In genomic region chr14:65134651-65135579, GRCh38 we compare ENCODE assay signal across 16 cellular contexts. TPM values are rescaled to one million over a fixed set of nuclear protein-coding genes. Genes with fewer than 3 reads are reported as not detected.
A peak's percentile ranks its signal among the peaks of the same experiment; 100 is the strongest.
DNase-seq lines count a peak whose midpoint lies in the region; ATAC-seq, FAIRE-seq and TF ChIP-seq lines count a peak whose summit lies in the region.
"Had no signal": no experiment of that assay in that cellular context is flagged by ENCODE, and none has a peak within 500 bp of the region (broad histone marks: within the 10 kb centered on the region; RNA-seq: fewer than 3 reads in every experiment).

No MANE protein-coding gene starts in this region.

- H3K9me3 Mint-ChIP-seq in astrocyte (ENCODE audit: unreplicated experiment), result no peaks in the 10 kb centered on the region
- no peaks in the 10 kb centered on the region for H3K9me3 Mint-ChIP-seq in natural killer cell treated with Interleukin-12 subunit alpha and Interleukin-12 subunit beta and Interleukin-15 and Interleukin-18, amount 100 ng/mL, for 72 hours
- no peaks in the 10 kb centered on the region for H3K9me3 Mint-ChIP-seq in activated T-helper 17 cell treated with anti-CD3 and anti-CD28 coated beads, Interleukin-2, amount 50 U/mL, for 72 hours
- H3K9me3 Mint-ChIP-seq: immature natural killer cell had no signal

- H4K20me1 ChIP-seq in KMS-11 (ENCODE audit: insufficient read depth) (no peaks in the 10 kb centered on the region), astrocyte (ENCODE audit: insufficient read depth, low read length) (no peaks in the 10 kb centered on the region)

- peaks cover 37% of the 10 kb centered on the region for H3K4me1 ChIP-seq in KMS-11 (ENCODE audit: low read depth, poor library complexity, severe bottlenecking)
- H3K4me1 ChIP-seq in astrocyte (ENCODE audit: insufficient read depth, low read length), result no peaks in the 10 kb centered on the region
- H3K4me1 ChIP-seq: sigmoid colon had no signal

- H3K4me3 ChIP-seq in KMS-11 (IDR thresholded peaks at IDR 0.05; ENCODE audit: insufficient read depth, low read depth, low read length) (no peak overlapping the region), astrocyte (ENCODE audit: insufficient read depth, low read depth, low read length) (no peak overlapping the region)
- H3K4me3 ChIP-seq: sigmoid colon, thoracic aorta had no signal

- no peaks in the 10 kb centered on the region for H3K79me2 ChIP-seq in KMS-11 (ENCODE audit: insufficient read depth, low read depth)
- H3K79me2 ChIP-seq in astrocyte (ENCODE audit: insufficient read depth, low read length), result no peaks in the 10 kb centered on the region

- no peak overlapping the region for H3K27ac Mint-ChIP-seq in astrocyte (ENCODE audit: unreplicated experiment)
- no peak overlapping the region for H3K27ac Mint-ChIP-seq in natural killer cell treated with Interleukin-12 subunit alpha and Interleukin-12 subunit beta and Interleukin-15 and Interleukin-18, amount 100 ng/mL, for 72 hours
- H3K27ac Mint-ChIP-seq in activated T-helper 17 cell treated with anti-CD3 and anti-CD28 coated beads, Interleukin-2, amount 50 U/mL, for 72 hours, result no peak overlapping the region

- H3K27ac ChIP-seq in KMS-11 (peak overlapping the region; percentile 68), astrocyte (ENCODE audit: low read depth, low read length) (no peak overlapping the region)
- H3K27ac ChIP-seq: foreskin keratinocyte, sigmoid colon, thoracic aorta, WERI-Rb-1 had no signal

- H3K9me3 ChIP-seq in astrocyte (ENCODE audit: insufficient read depth, low read depth, low read length), result no peaks in the 10 kb centered on the region
- H3K9me3 ChIP-seq: sigmoid colon, thoracic aorta had no signal

- no peak for FAIRE-seq in astrocyte (lab: Jason Lieb, UNC)

- H3K36me3 ChIP-seq in KMS-11 (ENCODE audit: insufficient read depth) (no peaks in the 10 kb centered on the region), astrocyte (ENCODE audit: insufficient read depth, low read length) (no peaks in the 10 kb centered on the region)
- H3K36me3 ChIP-seq: sigmoid colon, thoracic aorta, WERI-Rb-1 had no signal

- DNase-seq in DMS79 (lab: John Stamatoyannopoulos, UW) (peak; percentile 77), astrocyte (ENCODE audit: low read depth) (peak; percentile 59), NCI-H2081 (lab: John Stamatoyannopoulos, UW) (no peak)
- DNase-seq in natural killer cell treated with Interleukin-12 subunit alpha and Interleukin-12 subunit beta and Interleukin-15 and Interleukin-18, amount 100 ng/mL, for 72 hours (ENCODE audit: low spot score), result no peak
- DNase-seq: dermis blood vessel endothelial cell, foreskin keratinocyte, immature natural killer cell, NCI-H774, SHP77 treated with DMSO at 0.1 percent for 48 hours, sigmoid colon, WERI-Rb-1 had no signal

- H3K27me3 Mint-ChIP-seq in astrocyte (ENCODE audit: low read depth, unreplicated experiment), result peaks cover 3% of the 10 kb centered on the region
- H3K27me3 Mint-ChIP-seq in natural killer cell treated with Interleukin-12 subunit alpha and Interleukin-12 subunit beta and Interleukin-15 and Interleukin-18, amount 100 ng/mL, for 72 hours, result peaks cover 0 to 2% of the 10 kb centered on the region in 2 donors
- H3K27me3 Mint-ChIP-seq in activated T-helper 17 cell treated with anti-CD3 and anti-CD28 coated beads, Interleukin-2, amount 50 U/mL, for 72 hours, result no peaks in the 10 kb centered on the region

- H2AFZ ChIP-seq in KMS-11 (ENCODE audit: low read depth) (peak overlapping the region; percentile 34; the same call in 1 of the 2 replicates), astrocyte (ENCODE audit: low read depth, low read length) (no peak overlapping the region)

- no peak overlapping the region for H3K4me3 Mint-ChIP-seq in astrocyte (ENCODE audit: unreplicated experiment)
- H3K4me3 Mint-ChIP-seq in natural killer cell treated with Interleukin-12 subunit alpha and Interleukin-12 subunit beta and Interleukin-15 and Interleukin-18, amount 100 ng/mL, for 72 hours, result no peak overlapping the region
- H3K4me3 Mint-ChIP-seq in activated T-helper 17 cell treated with anti-CD3 and anti-CD28 coated beads, Interleukin-2, amount 50 U/mL, for 72 hours, result no peak overlapping the region
- H3K4me3 Mint-ChIP-seq: immature natural killer cell had no signal

- ATAC-seq in natural killer cell treated with Interleukin-12 subunit alpha and Interleukin-12 subunit beta and Interleukin-15 and Interleukin-18, amount 100 ng/mL, for 72 hours, result peak; percentile 38 to 54
- no peak for ATAC-seq in GM21381 (IDR thresholded peaks at IDR 0.05; ENCODE audit: unreplicated experiment)
- no peak for ATAC-seq in HG02840 (IDR thresholded peaks at IDR 0.05; ENCODE audit: low FRiP score, unreplicated experiment)
- ATAC-seq in activated T-helper 17 cell treated with anti-CD3 and anti-CD28 coated beads, Interleukin-2, amount 50 U/mL, for 72 hours (replicated peaks), result no peak
- ATAC-seq: foreskin keratinocyte had no signal

- peaks cover 9% of the 10 kb centered on the region for H3K4me1 Mint-ChIP-seq in astrocyte (ENCODE audit: low read depth, unreplicated experiment)
- peaks cover 0 to 4% of the 10 kb centered on the region in 2 donors for H3K4me1 Mint-ChIP-seq in natural killer cell treated with Interleukin-12 subunit alpha and Interleukin-12 subunit beta and Interleukin-15 and Interleukin-18, amount 100 ng/mL, for 72 hours (ENCODE audit: low read depth in 2 of 2)
- no peaks in the 10 kb centered on the region for H3K4me1 Mint-ChIP-seq in activated T-helper 17 cell treated with anti-CD3 and anti-CD28 coated beads, Interleukin-2, amount 50 U/mL, for 72 hours
- H3K4me1 Mint-ChIP-seq: immature natural killer cell had no signal

- no peaks in the 10 kb centered on the region for H3K36me3 Mint-ChIP-seq in astrocyte (ENCODE audit: low read depth, unreplicated experiment)
- H3K36me3 Mint-ChIP-seq in natural killer cell treated with Interleukin-12 subunit alpha and Interleukin-12 subunit beta and Interleukin-15 and Interleukin-18, amount 100 ng/mL, for 72 hours, result no peaks in the 10 kb centered on the region
- no peaks in the 10 kb centered on the region for H3K36me3 Mint-ChIP-seq in activated T-helper 17 cell treated with anti-CD3 and anti-CD28 coated beads, Interleukin-2, amount 50 U/mL, for 72 hours (ENCODE audit: low read depth)

- TF ChIP-seq CTCF in KMS-11 (conservative IDR thresholded peaks at IDR 0.05; ENCODE audit: low read depth, low read length) (no peak), astrocyte (IDR thresholded peaks at IDR 0.05; ENCODE audit: insufficient read depth, low read depth, low read length) (no peak)

- H3K27me3 ChIP-seq in KMS-11 (ENCODE audit: insufficient read depth, low read depth) (no peaks in the 10 kb centered on the region), astrocyte (ENCODE audit: insufficient read depth, low read length) (peaks cover 2% of the 10 kb centered on the region)
- H3K27me3 ChIP-seq: foreskin keratinocyte, sigmoid colon had no signal

- H3K9ac ChIP-seq in KMS-11 (peak overlapping the region; percentile 50; the same call in 1 of the 2 replicates), astrocyte (ENCODE audit: low read length) (no peak overlapping the region)

- peak overlapping the region; percentile 63 for H3K4me2 ChIP-seq in KMS-11
- no peak overlapping the region for H3K4me2 ChIP-seq in astrocyte (ENCODE audit: low read length)

RNA-seq across cellular contexts. Expression of gene MAX, which starts 32.6 kb away (rescaled TPM):
- 113 and 115 TPM in 2 replicates for total RNA-seq in astrocyte
- 100 to 1,000 TPM; 167 to 171 TPM for total RNA-seq in natural killer cell treated with Interleukin-12 subunit alpha and Interleukin-12 subunit beta and Interleukin-15 and Interleukin-18, amount 100 ng/mL, for 72 hours
- total RNA-seq in activated T-helper 17 cell treated with anti-CD3 and anti-CD28 coated beads, Interleukin-2, amount 50 U/mL, for 72 hours, result 100 to 1,000 TPM; 105 to 139 TPM

Comparison
In these comparisons a context has a peak if more than half of its experiments do, and no peak if none do; other contexts are left out.
1. DNase-seq: peak in DMS79 (single experiment) and astrocyte (single experiment); none in natural killer cell treated with Interleukin-12 subunit alpha and Interleukin-12 subunit beta and Interleukin-15 and Interleukin-18, amount 100 ng/mL, for 72 hours (single experiment) and NCI-H2081 (0 of 2).
2. ATAC-seq: peak in natural killer cell treated with Interleukin-12 subunit alpha and Interleukin-12 subunit beta and Interleukin-15 and Interleukin-18, amount 100 ng/mL, for 72 hours (2 of 2); none in GM21381 (single experiment), HG02840 (single experiment) and activated T-helper 17 cell treated with anti-CD3 and anti-CD28 coated beads, Interleukin-2, amount 50 U/mL, for 72 hours (single experiment).